In the genomic region with DNA sequence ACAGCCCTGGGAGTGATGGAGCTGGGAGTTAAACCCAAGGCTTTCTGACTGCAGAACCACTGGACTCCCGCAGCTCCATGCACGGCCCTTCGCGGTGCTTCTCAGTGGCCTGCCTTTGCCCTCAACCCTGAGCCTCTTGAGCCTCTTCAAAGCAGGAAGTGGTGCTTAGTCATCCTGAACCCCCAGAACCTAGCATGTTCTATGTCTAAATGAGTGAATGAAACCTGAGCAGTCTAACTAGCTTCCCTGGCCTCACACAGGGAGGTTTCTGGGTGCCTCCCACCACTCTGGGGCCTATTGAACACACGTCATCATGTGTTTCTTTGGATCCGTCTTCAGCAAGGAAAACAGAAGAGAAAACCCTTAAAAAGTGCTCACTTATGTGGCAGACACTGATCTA, we compare ENCODE assay signal across 9 cellular contexts.
DNase-seq lines count a peak whose midpoint lies in the region; ATAC-seq and TF ChIP-seq lines count a peak whose summit lies in the region.
"Had no signal": no experiment of that assay in that cellular context is flagged by ENCODE, and none has a peak within 500 bp of the region (broad histone marks: within the 10 kb centered on the region; RNA-seq: fewer than 3 reads in every experiment).

No MANE protein-coding gene starts in this region.

- DNase-seq in stimulated activated CD4-positive, alpha-beta T cell treated with anti-CD3 and anti-CD28 coated beads, Interleukin-15, amount 100 ng/mL, for 24 hours: peak; percentile 31
- no peak for DNase-seq in stimulated activated CD4-positive, alpha-beta T cell treated with anti-CD3 and anti-CD28 coated beads, Interleukin-4, amount 100 ng/mL, for 1 hour
- DNase-seq in MV-4-11 (lab: John Stamatoyannopoulos, UW) (peak; percentile 93), T-helper 9 cell (no peak), WTC11 (ENCODE audit: low spot score) (no peak), HPDE6-E6E7 (ENCODE audit: extremely low spot score) (no peak)
- DNase-seq: CD4-positive, alpha-beta T cell had no signal

- no peak overlapping the region for H3K4me3 Mint-ChIP-seq in stimulated activated naive CD8-positive, alpha-beta T cell treated with anti-CD3 and anti-CD28 coated beads, Interleukin-15, Interleukin-2, amounts not matched to agents 100 ng/mL and 50 ng/mL, for 24 hours
- no peak overlapping the region for H3K4me3 Mint-ChIP-seq in WTC11
- H3K4me3 Mint-ChIP-seq: CD4-positive, alpha-beta T cell had no signal

- peaks cover 9% of the 10 kb centered on the region for H3K4me1 Mint-ChIP-seq in stimulated activated naive CD8-positive, alpha-beta T cell treated with anti-CD3 and anti-CD28 coated beads, Interleukin-15, Interleukin-2, amounts not matched to agents 100 ng/mL and 50 ng/mL, for 24 hours (ENCODE audit: low read depth)
- H3K4me1 Mint-ChIP-seq in WTC11: peaks cover 17% of the 10 kb centered on the region

- POLR2A ChIA-PET in WTC11 (lab: Charles Lee): no interaction called here

- peak overlapping the region; percentile 22 for H3K27ac Mint-ChIP-seq in stimulated activated naive CD8-positive, alpha-beta T cell treated with anti-CD3 and anti-CD28 coated beads, Interleukin-15, Interleukin-2, amounts not matched to agents 100 ng/mL and 50 ng/mL, for 24 hours
- no peak overlapping the region for H3K27ac Mint-ChIP-seq in WTC11
- H3K27ac Mint-ChIP-seq: CD4-positive, alpha-beta T cell had no signal

- H3K27me3 Mint-ChIP-seq in stimulated activated naive CD8-positive, alpha-beta T cell treated with anti-CD3 and anti-CD28 coated beads, Interleukin-15, Interleukin-2, amounts not matched to agents 100 ng/mL and 50 ng/mL, for 24 hours: no peaks in the 10 kb centered on the region
- H3K27me3 Mint-ChIP-seq in WTC11 (ENCODE audit: low read depth): no peaks in the 10 kb centered on the region
- H3K27me3 Mint-ChIP-seq: CD4-positive, alpha-beta T cell had no signal

- ATAC-seq in HG02623 (IDR thresholded peaks at IDR 0.05; ENCODE audit: unreplicated experiment): peak; percentile 90
- no peak for ATAC-seq in WTC11

- no peaks in the 10 kb centered on the region for H3K9me3 Mint-ChIP-seq in stimulated activated naive CD8-positive, alpha-beta T cell treated with anti-CD3 and anti-CD28 coated beads, Interleukin-15, Interleukin-2, amounts not matched to agents 100 ng/mL and 50 ng/mL, for 24 hours
- peaks cover 9% of the 10 kb centered on the region; the same call in 1 of the 2 replicates for H3K9me3 Mint-ChIP-seq in WTC11
- H3K9me3 Mint-ChIP-seq: CD4-positive, alpha-beta T cell had no signal

- CTCF ChIA-PET in WTC11 (lab: Charles Lee): interaction anchor here (1.4 kb wide), 1 partner anchor 433 kb away, joined by 3 read pairs; no protein-coding TSS in a partner anchor

- H3K36me3 Mint-ChIP-seq in stimulated activated naive CD8-positive, alpha-beta T cell treated with anti-CD3 and anti-CD28 coated beads, Interleukin-15, Interleukin-2, amounts not matched to agents 100 ng/mL and 50 ng/mL, for 24 hours (ENCODE audit: low read depth): no peaks in the 10 kb centered on the region
- H3K36me3 Mint-ChIP-seq in WTC11: no peaks in the 10 kb centered on the region

- TF ChIP-seq CTCF in WTC11 (IDR thresholded peaks at IDR 0.05): no peak

TF ChIP-seq in WTC11, 78 proteins besides CTCF, POLR2A, EP300 and RAD21:
- TF ChIP-seq TCF7 (CRISPR knock-in tag; IDR thresholded peaks at IDR 0.05; ENCODE audit: low read depth) (no peak), ZBTB21 (CRISPR knock-in tag; IDR thresholded peaks at IDR 0.05; ENCODE audit: borderline replicate concordance) (no peak)

Comparison
In these comparisons a context has a peak if more than half of its experiments do, and no peak if none do; other contexts are left out.
1. DNase-seq: peak in stimulated activated CD4-positive, alpha-beta T cell treated with anti-CD3 and anti-CD28 coated beads, Interleukin-15, amount 100 ng/mL, for 24 hours (single experiment) and MV-4-11 (single experiment); none in stimulated activated CD4-positive, alpha-beta T cell treated with anti-CD3 and anti-CD28 coated beads, Interleukin-4, amount 100 ng/mL, for 1 hour (single experiment), T-helper 9 cell (single experiment), WTC11 (single experiment) and HPDE6-E6E7 (single experiment).